Comparison of ENCODE assay signal across 14 cellular contexts in the genomic region with DNA sequence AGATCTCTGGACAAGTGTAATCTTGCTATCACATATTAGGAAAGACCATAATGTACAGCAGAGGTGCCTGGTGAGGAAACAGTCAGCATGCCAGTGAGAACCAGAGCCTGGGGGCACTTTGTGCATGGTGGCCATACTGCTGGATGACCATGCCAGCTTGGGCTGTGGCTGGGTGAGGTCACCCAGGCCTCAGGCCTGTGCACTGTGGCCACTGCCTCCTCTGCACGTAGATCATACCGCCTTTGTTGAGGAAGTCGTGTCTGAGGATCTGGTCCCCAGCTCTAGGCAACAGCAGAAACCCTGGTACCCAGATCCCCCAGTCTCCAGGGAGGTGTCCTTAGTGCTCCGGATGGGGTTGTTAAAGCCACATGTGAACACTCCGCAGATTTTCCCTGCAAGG. TPM values are rescaled to one million over a fixed set of nuclear protein-coding genes. Genes with fewer than 3 reads are reported as not detected.
A peak's percentile ranks its signal among the peaks of the same experiment; 100 is the strongest.
DNase-seq lines count a peak whose midpoint lies in the region; ATAC-seq and TF ChIP-seq lines count a peak whose summit lies in the region.
"Had no signal": no experiment of that assay in that cellular context is flagged by ENCODE, and none has a peak within 500 bp of the region (broad histone marks: within the 10 kb centered on the region; RNA-seq: fewer than 3 reads in every experiment).

No MANE protein-coding gene starts in this region.

- no peak overlapping the region for H3K4me3 Mint-ChIP-seq in activated T-helper 17 cell treated with anti-CD3 and anti-CD28 coated beads, Interleukin-2, amount 50 U/mL, for 72 hours
- no peak overlapping the region for H3K4me3 Mint-ChIP-seq in memory B cell
- H3K4me3 Mint-ChIP-seq in type B pancreatic cell, result no peak overlapping the region

- H3K27me3 Mint-ChIP-seq in activated T-helper 17 cell treated with anti-CD3 and anti-CD28 coated beads, Interleukin-2, amount 50 U/mL, for 72 hours, result no peaks in the 10 kb centered on the region
- H3K27me3 Mint-ChIP-seq in memory B cell, result no peaks in the 10 kb centered on the region
- H3K27me3 Mint-ChIP-seq in type B pancreatic cell, result no peaks in the 10 kb centered on the region

- H3K4me1 ChIP-seq in right cardiac atrium (ENCODE audit: control insufficient read depth, insufficient read depth, low read length), result peaks cover 10% of the 10 kb centered on the region

- ATAC-seq in left cardiac atrium (no peak), right cardiac atrium (no peak), memory B cell (ENCODE audit: low read depth) (no peak), GM21529 (IDR thresholded peaks at IDR 0.05; ENCODE audit: unreplicated experiment) (no peak)
- ATAC-seq in activated T-helper 17 cell treated with anti-CD3 and anti-CD28 coated beads, Interleukin-2, amount 50 U/mL, for 72 hours (replicated peaks), result no peak
- ATAC-seq: esophagus mucosa had no signal

- H3K9me3 Mint-ChIP-seq in activated T-helper 17 cell treated with anti-CD3 and anti-CD28 coated beads, Interleukin-2, amount 50 U/mL, for 72 hours, result no peaks in the 10 kb centered on the region
- H3K9me3 Mint-ChIP-seq in memory B cell (no peaks in the 10 kb centered on the region), type B pancreatic cell (no peaks in the 10 kb centered on the region)

- 47% methylated on average over 5 of the region's 5 CpGs for WGBS in right cardiac atrium

- H3K9me3 ChIP-seq in right cardiac atrium (ENCODE audit: control insufficient read depth, low read length), result no peaks in the 10 kb centered on the region

- no peak for TF ChIP-seq CTCF in type B pancreatic cell (conservative IDR thresholded peaks at IDR 0.05)

- peak overlapping the region; percentile 28 for H3K27ac Mint-ChIP-seq in activated T-helper 17 cell treated with anti-CD3 and anti-CD28 coated beads, Interleukin-2, amount 50 U/mL, for 72 hours
- H3K27ac Mint-ChIP-seq in memory B cell (peak overlapping the region; percentile 35), type B pancreatic cell (peak overlapping the region; percentile 27)

- peaks cover 39% of the 10 kb centered on the region for H3K4me1 Mint-ChIP-seq in activated T-helper 17 cell treated with anti-CD3 and anti-CD28 coated beads, Interleukin-2, amount 50 U/mL, for 72 hours
- H3K4me1 Mint-ChIP-seq in memory B cell (peaks cover 32% of the 10 kb centered on the region), type B pancreatic cell (ENCODE audit: unreplicated experiment) (peaks cover 72% of the 10 kb centered on the region)

- intact Hi-C loops in left cardiac atrium (cut with DNase I), result no loop called here
- intact Hi-C loops in right cardiac atrium (cut with DNase I), result no loop called here

- H3K36me3 Mint-ChIP-seq in activated T-helper 17 cell treated with anti-CD3 and anti-CD28 coated beads, Interleukin-2, amount 50 U/mL, for 72 hours (ENCODE audit: low read depth), result no peaks in the 10 kb centered on the region
- H3K36me3 Mint-ChIP-seq in memory B cell (peaks cover 13% of the 10 kb centered on the region), type B pancreatic cell (no peaks in the 10 kb centered on the region)

- H3K27me3 ChIP-seq in right cardiac atrium (ENCODE audit: control insufficient read depth, insufficient read depth), result no peaks in the 10 kb centered on the region

- H3K27ac ChIP-seq in right cardiac atrium (ENCODE audit: low read length), result no peak overlapping the region

- no peak overlapping the region for H3K4me3 ChIP-seq in right cardiac atrium (ENCODE audit: low read length)

- peak; percentile 24 for DNase-seq in left cardiac atrium
- DNase-seq in right cardiac atrium, result no peak
- DNase-seq in memory B cell (ENCODE audit: low spot score in 2 of 2), result no peak
- DNase-seq in type B pancreatic cell (ENCODE audit: extremely low spot score, unreplicated experiment), result no peak
- DNase-seq in NCI-H1436 treated with DMSO at 0.1 percent for 48 hours (lab: John Stamatoyannopoulos, UW), result no peak
- DNase-seq in H4 (ENCODE audit: low spot score), result no peak
- DNase-seq: activated CD8-positive, alpha-beta memory T cell treated with anti-CD3 and anti-CD28 coated beads for 24 hours; dermis blood vessel endothelial cell; DMS 273 treated with DMSO at 0.1 percent for 48 hours; NCI-H1694; NCI-H446 had no signal

RNA-seq across cellular contexts. Expression of gene ZNF710, which starts 38.9 kb away (rescaled TPM):
- 1 to 10 TPM; 6.7 to 7.0 TPM for total RNA-seq in left cardiac atrium
- total RNA-seq in right cardiac atrium, result 10 to 100 TPM in 1 of 4 donors, 1 to 10 TPM in 3; 6.0 to 10.2 (median 8.1) TPM
- polyA plus RNA-seq in right cardiac atrium, result 3.4 TPM
- 10 to 100 TPM; 12.2 to 15.4 TPM for total RNA-seq in activated T-helper 17 cell treated with anti-CD3 and anti-CD28 coated beads, Interleukin-2, amount 50 U/mL, for 72 hours
- 34.7 and 47.2 TPM in 2 replicates for total RNA-seq in type B pancreatic cell (ENCODE audit: low replicate concordance)
- 4.7 and 8.4 TPM in 2 replicates for total RNA-seq in H4 (2014; rRNA removed; shearing (Covaris generic))
